14 cellular contexts compared by ENCODE assay signal in the genomic region with DNA sequence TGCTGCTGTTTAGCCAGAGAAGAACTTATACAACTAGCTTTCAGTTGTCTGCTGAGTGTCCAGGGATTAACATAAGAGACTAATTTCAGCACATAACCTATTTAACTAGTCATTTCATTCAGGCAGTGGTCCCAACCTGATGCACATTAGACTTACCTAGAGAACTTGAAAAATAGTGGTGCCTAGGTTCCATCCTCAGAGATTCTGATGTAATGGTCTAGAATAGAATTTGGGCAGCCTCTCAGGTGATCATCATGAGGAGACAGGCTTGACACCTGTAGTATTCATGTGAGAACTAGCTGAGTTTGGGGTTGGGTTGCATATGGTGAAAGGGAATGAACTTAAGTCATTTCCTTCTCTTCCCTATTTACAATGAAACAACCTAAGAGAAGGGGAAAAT. TPM values are rescaled to one million over a fixed set of nuclear protein-coding genes. Genes with fewer than 3 reads are reported as not detected.
DNase-seq lines count a peak whose midpoint lies in the region; ATAC-seq and TF ChIP-seq lines count a peak whose summit lies in the region.
"Had no signal": no experiment of that assay in that cellular context is flagged by ENCODE, and none has a peak within 500 bp of the region (broad histone marks: within the 10 kb centered on the region; RNA-seq: fewer than 3 reads in every experiment).

No MANE protein-coding gene starts in this region.

- TF ChIP-seq CTCF in HFFc6 (IDR thresholded peaks at IDR 0.05) (no peak), transverse colon (IDR thresholded peaks at IDR 0.05) (no peak), vagina (IDR thresholded peaks at IDR 0.05) (no peak)

- no peak overlapping the region for H3K4me3 ChIP-seq in transverse colon
- no peak overlapping the region for H3K4me3 ChIP-seq in vagina
- H3K4me3 ChIP-seq: breast epithelium had no signal

- in situ Hi-C loops in transverse colon (cut with MboI; ENCODE audit: low pct_ligation_motif_present in 1 of 4, low pct_unique_long_range_greater_than_20kb in 1 of 4, low sequenced_read_pairs in 3 of 4) = no loop called here

- peak overlapping the region; percentile 65 for H3K27ac Mint-ChIP-seq in stimulated activated naive CD8-positive, alpha-beta T cell treated with anti-CD3 and anti-CD28 coated beads, Interleukin-15, Interleukin-2, amounts not matched to agents 100 ng/mL and 50 ng/mL, for 24 hours
- H3K27ac Mint-ChIP-seq in HFFc6 = peak overlapping the region; percentile 78
- H3K27ac Mint-ChIP-seq: nephron progenitor cell had no signal

- H3K27me3 ChIP-seq in transverse colon (no peaks in the 10 kb centered on the region), vagina (no peaks in the 10 kb centered on the region)
- H3K27me3 ChIP-seq: breast epithelium had no signal

- no peak for TF ChIP-seq EP300 in transverse colon (IDR thresholded peaks at IDR 0.05; ENCODE audit: low read depth)

- H3K4me3 Mint-ChIP-seq in stimulated activated naive CD8-positive, alpha-beta T cell treated with anti-CD3 and anti-CD28 coated beads, Interleukin-15, Interleukin-2, amounts not matched to agents 100 ng/mL and 50 ng/mL, for 24 hours = no peak overlapping the region
- H3K4me3 Mint-ChIP-seq in HFFc6 = peak overlapping the region; percentile 54
- H3K4me3 Mint-ChIP-seq: nephron progenitor cell had no signal

- peaks cover 12 to 83% (median 38%) of the 10 kb centered on the region in 4 donors for H3K4me1 ChIP-seq in transverse colon
- H3K4me1 ChIP-seq in vagina = peaks cover 53% of the 10 kb centered on the region
- H3K4me1 ChIP-seq: breast epithelium had no signal

- H3K9me3 ChIP-seq in transverse colon = peaks cover 0 to 5% of the 10 kb centered on the region in 2 donors
- H3K9me3 ChIP-seq in vagina = no peaks in the 10 kb centered on the region
- H3K9me3 ChIP-seq: breast epithelium had no signal

- H3K36me3 ChIP-seq in transverse colon = peaks cover 0 to 9% (median 0%) of the 10 kb centered on the region in 4 donors
- H3K36me3 ChIP-seq in vagina = peaks cover 0 to 7% of the 10 kb centered on the region in 2 donors
- H3K36me3 ChIP-seq: breast epithelium had no signal

- no peaks in the 10 kb centered on the region for H3K9me3 Mint-ChIP-seq in stimulated activated naive CD8-positive, alpha-beta T cell treated with anti-CD3 and anti-CD28 coated beads, Interleukin-15, Interleukin-2, amounts not matched to agents 100 ng/mL and 50 ng/mL, for 24 hours
- peaks cover 10% of the 10 kb centered on the region for H3K9me3 Mint-ChIP-seq in HFFc6

- no peak for TF ChIP-seq POLR2A in transverse colon (IDR thresholded peaks at IDR 0.05)
- no peak for TF ChIP-seq POLR2A in vagina (IDR thresholded peaks at IDR 0.05)

- DNase-seq in stimulated activated naive CD8-positive, alpha-beta T cell treated with anti-CD3 and anti-CD28 coated beads, Interleukin-15, Interleukin-2, amounts not matched to agents 100 U/mL and 50 U/mL, for 24 hours = no peak
- DNase-seq in HFFc6 = no peak
- no peak for DNase-seq in transverse colon
- DNase-seq in NCI-H1417 treated with DMSO at 0.1 percent for 48 hours (lab: John Stamatoyannopoulos, UW) = no peak
- no peak for DNase-seq in vagina (ENCODE audit: extremely low spot score in 2 of 2)
- DNase-seq in NCI-H146 treated with DMSO at 0.1 percent for 48 hours (lab: John Stamatoyannopoulos, UW; ENCODE audit: unreplicated experiment) = no peak
- DNase-seq: activated CD8-positive, alpha-beta memory T cell treated with anti-CD3 and anti-CD28 coated beads, Interleukin-2, amount 50 U/mL, for 48 hours; kidney; nephron progenitor cell; stimulated activated CD4-positive, alpha-beta T cell treated with anti-CD3 and anti-CD28 coated beads, Interleukin-12 subunit alpha, Interleukin-12 subunit beta, amount 100 ng/mL, for 4 hours; stimulated activated naive CD4-positive, alpha-beta T cell had no signal

- no peaks in the 10 kb centered on the region for H3K27me3 Mint-ChIP-seq in stimulated activated naive CD8-positive, alpha-beta T cell treated with anti-CD3 and anti-CD28 coated beads, Interleukin-15, Interleukin-2, amounts not matched to agents 100 ng/mL and 50 ng/mL, for 24 hours
- peaks cover 4% of the 10 kb centered on the region; the same call in 1 of the 2 replicates for H3K27me3 Mint-ChIP-seq in HFFc6 (ENCODE audit: insufficient read depth)

- intact Hi-C loops in transverse colon (cut with DNase I; ENCODE audit: low total_unique reads) = no loop called here
- intact Hi-C loops in vagina (cut with DNase I) = no loop called here

- H3K36me3 Mint-ChIP-seq in stimulated activated naive CD8-positive, alpha-beta T cell treated with anti-CD3 and anti-CD28 coated beads, Interleukin-15, Interleukin-2, amounts not matched to agents 100 ng/mL and 50 ng/mL, for 24 hours (ENCODE audit: low read depth) = peaks cover 51% of the 10 kb centered on the region
- peaks cover 58% of the 10 kb centered on the region for H3K36me3 Mint-ChIP-seq in HFFc6 (ENCODE audit: low read depth)

- peaks cover 43% of the 10 kb centered on the region for H3K4me1 Mint-ChIP-seq in stimulated activated naive CD8-positive, alpha-beta T cell treated with anti-CD3 and anti-CD28 coated beads, Interleukin-15, Interleukin-2, amounts not matched to agents 100 ng/mL and 50 ng/mL, for 24 hours (ENCODE audit: low read depth)
- H3K4me1 Mint-ChIP-seq in HFFc6 (ENCODE audit: low read depth) = peaks cover 85% of the 10 kb centered on the region
- H3K4me1 Mint-ChIP-seq: nephron progenitor cell had no signal

- H3K27ac ChIP-seq in transverse colon (peak overlapping the region; percentile 65 to 85 (median 82)), vagina (no peak overlapping the region)
- H3K27ac ChIP-seq: breast epithelium had no signal

- ATAC-seq in stimulated activated naive CD8-positive, alpha-beta T cell treated with anti-CD3 and anti-CD28 coated beads, Interleukin-15, Interleukin-2, amounts not matched to agents 100 U/mL and 50 U/mL, for 24 hours = no peak
- peak; percentile 43 for ATAC-seq in HG03342 (IDR thresholded peaks at IDR 0.05; ENCODE audit: unreplicated experiment)

RNA-seq across cellular contexts. Expression of a gene that starts 24.8 kb away (rescaled TPM):
- total RNA-seq in HFFc6 (2021; fragmentation: NEBNext Ultra II Directional; extraction: Animal tissue kit (Norgen Biotek cat#: 25700)) = 10 to 100 TPM; 56.4 to 67.9 (median 59.6) TPM
- total RNA-seq in transverse colon = 10 to 100 TPM; 44.0 to 83.0 (median 53.5) TPM
- total RNA-seq in vagina = 20.6 TPM

RNA-seq across cellular contexts. Expression of a gene that starts 25.0 kb away (rescaled TPM):
- 10 to 100 TPM; 21.2 to 25.0 (median 23.0) TPM for total RNA-seq in HFFc6 (2021; fragmentation: NEBNext Ultra II Directional; extraction: Animal tissue kit (Norgen Biotek cat#: 25700))
- total RNA-seq in transverse colon (10 to 100 TPM in 1 of 4 donors, 1 to 10 TPM in 2, under 1 TPM in 1; 0.40 to 12.7 (median 5.5) TPM), vagina (6.9 TPM)
